ENCODE assay signal across 30 cellular contexts in the genomic region with DNA sequence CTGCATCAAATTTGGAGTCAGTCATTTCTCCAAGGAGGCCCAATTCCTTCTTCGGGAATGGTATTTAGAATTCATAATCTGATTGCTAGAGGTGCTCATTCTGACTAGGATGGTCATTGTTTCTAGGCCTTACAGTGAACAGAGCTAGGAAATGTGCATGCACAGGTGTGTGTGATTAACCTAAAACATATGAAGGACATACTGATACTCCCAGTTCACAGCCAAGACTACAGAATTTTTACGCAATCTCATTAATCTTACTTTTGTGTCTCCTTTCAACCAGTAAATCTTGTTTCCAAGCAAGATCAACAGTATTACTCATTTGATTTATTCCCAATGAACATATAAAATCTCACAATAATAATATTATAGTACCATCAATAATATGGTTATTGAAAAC. TPM values are rescaled to one million over a fixed set of nuclear protein-coding genes. Genes with fewer than 3 reads are reported as not detected.
"Had no signal": no experiment of that assay in that cellular context is flagged by ENCODE, and none has a peak within 500 bp of the region (broad histone marks: within the 10 kb centered on the region; RNA-seq: fewer than 3 reads in every experiment).

No MANE protein-coding gene starts in this region.

- H3K4me3 Mint-ChIP-seq: activated CD4-positive, alpha-beta memory T cell treated with anti-CD3 and anti-CD28 coated beads, Interleukin-2, amount 10 ng/mL, durations not matched to agents 7 days and 5 days; activated CD4-positive, alpha-beta T cell treated with anti-CD3 and anti-CD28 coated beads, Interleukin-2, amount 10 ng/mL, durations not matched to agents 7 days and 5 days; activated naive CD4-positive, alpha-beta T cell treated with anti-CD3 and anti-CD28 coated beads, Interleukin-2, amount 10 ng/mL, durations not matched to agents 7 days and 5 days; activated naive CD8-positive, alpha-beta T cell treated with anti-CD3 and anti-CD28 coated beads, Interleukin-2, amount 10 ng/mL, durations not matched to agents 7 days and 5 days; activated T-cell treated with anti-CD3 and anti-CD28 coated beads, Interleukin-2, amount 50 U/mL, for 24 hours; activated T-cell treated with anti-CD3 and anti-CD28 coated beads, Interleukin-2, amount 50 U/mL, for 72 hours; brain; central memory CD8-positive, alpha-beta T cell; effector memory CD8-positive, alpha-beta T cell; WTC11 had no signal

- H3K9me3 Mint-ChIP-seq: central memory CD8-positive, alpha-beta T cell; effector memory CD8-positive, alpha-beta T cell had no signal

- ATAC-seq: activated naive CD4-positive, alpha-beta T cell treated with anti-CD3 and anti-CD28 coated beads, Interleukin-2, amount 50 U/mL, for 72 hours; activated T-cell treated with anti-CD3 and anti-CD28 coated beads, Interleukin-2, amount 50 U/mL, for 72 hours; effector memory CD8-positive, alpha-beta T cell; gastroesophageal sphincter; heart right ventricle; WTC11 had no signal

- H3K27ac Mint-ChIP-seq: activated CD4-positive, alpha-beta memory T cell treated with anti-CD3 and anti-CD28 coated beads, Interleukin-2, amount 10 ng/mL, durations not matched to agents 7 days and 5 days; activated CD4-positive, alpha-beta T cell treated with anti-CD3 and anti-CD28 coated beads, Interleukin-2, amount 10 ng/mL, durations not matched to agents 7 days and 5 days; activated naive CD4-positive, alpha-beta T cell treated with anti-CD3 and anti-CD28 coated beads, Interleukin-2, amount 10 ng/mL, durations not matched to agents 7 days and 5 days; activated naive CD4-positive, alpha-beta T cell treated with anti-CD3 and anti-CD28 coated beads, Interleukin-2, amount 50 U/mL, for 72 hours; activated naive CD8-positive, alpha-beta T cell treated with anti-CD3 and anti-CD28 coated beads, Interleukin-2, amount 10 ng/mL, durations not matched to agents 7 days and 5 days; activated T-cell treated with anti-CD3 and anti-CD28 coated beads, Interleukin-2, amount 50 U/mL, for 24 hours; activated T-cell treated with anti-CD3 and anti-CD28 coated beads, Interleukin-2, amount 50 U/mL, for 72 hours; brain; effector memory CD8-positive, alpha-beta T cell; WTC11 had no signal

- H3K27me3 Mint-ChIP-seq: brain had no signal

- H3K9me3 ChIP-seq: ascending aorta, breast epithelium, esophagus muscularis mucosa, gastroesophageal sphincter had no signal

- H3K36me3 ChIP-seq: ascending aorta, breast epithelium, heart right ventricle had no signal

- DNase-seq: activated CD4-positive, alpha-beta memory T cell treated with anti-CD3 and anti-CD28 coated beads, Interleukin-2, amount 10 ng/mL, durations not matched to agents 7 days and 5 days; activated CD4-positive, alpha-beta T cell treated with anti-CD3 and anti-CD28 coated beads for 1 hour; activated CD4-positive, alpha-beta T cell treated with anti-CD3 and anti-CD28 coated beads for 4 hours; activated CD4-positive, alpha-beta T cell treated with anti-CD3 and anti-CD28 coated beads, Interleukin-2, amount 10 ng/mL, durations not matched to agents 7 days and 5 days; activated CD4-positive, alpha-beta T cell treated with anti-CD3 and anti-CD28 coated beads, Interleukin-2, amount 50 U/mL, for 4 hours; activated CD8-positive, alpha-beta memory T cell treated with anti-CD3 and anti-CD28 coated beads, Interleukin-2, amount 50 U/mL, for 48 hours; activated gamma-delta T cell; activated naive CD4-positive, alpha-beta T cell; activated naive CD4-positive, alpha-beta T cell treated with anti-CD3 and anti-CD28 coated beads, Interleukin-2, amount 10 ng/mL, durations not matched to agents 7 days and 5 days; activated naive CD8-positive, alpha-beta T cell treated with anti-CD3 and anti-CD28 coated beads, Interleukin-2, amount 10 ng/mL, durations not matched to agents 7 days and 5 days; activated T-cell treated with anti-CD3 and anti-CD28 coated beads for 4 hours; activated T-cell treated with anti-CD3 and anti-CD28 coated beads, Interleukin-2, amount 50 U/mL, for 24 hours; activated T-cell treated with anti-CD3 and anti-CD28 coated beads, Interleukin-2, amount 50 U/mL, for 72 hours; cortex of kidney; dermis blood vessel endothelial cell; effector CD4-positive, alpha-beta T cell; effector memory CD8-positive, alpha-beta T cell; foreskin melanocyte; heart right ventricle; T-helper 2 cell had no signal

- H3K27me3 ChIP-seq: ascending aorta, breast epithelium, esophagus muscularis mucosa, gastroesophageal sphincter, hepatocyte had no signal

- H3K4me3 ChIP-seq: ascending aorta, breast epithelium, esophagus muscularis mucosa, gastroesophageal sphincter, heart right ventricle, hepatocyte had no signal

- H3K27ac ChIP-seq: ascending aorta, breast epithelium, esophagus muscularis mucosa, gastroesophageal sphincter, heart right ventricle had no signal

- H3K4me1 ChIP-seq: ascending aorta, breast epithelium had no signal

- H3K4me1 Mint-ChIP-seq: activated CD4-positive, alpha-beta T cell treated with anti-CD3 and anti-CD28 coated beads, Interleukin-2, amount 10 ng/mL, durations not matched to agents 7 days and 5 days; activated naive CD4-positive, alpha-beta T cell treated with anti-CD3 and anti-CD28 coated beads, Interleukin-2, amount 10 ng/mL, durations not matched to agents 7 days and 5 days; activated naive CD8-positive, alpha-beta T cell treated with anti-CD3 and anti-CD28 coated beads, Interleukin-2, amount 10 ng/mL, durations not matched to agents 7 days and 5 days had no signal

- H3K36me3 Mint-ChIP-seq: activated naive CD4-positive, alpha-beta T cell treated with anti-CD3 and anti-CD28 coated beads, Interleukin-2, amount 10 ng/mL, durations not matched to agents 7 days and 5 days; activated naive CD4-positive, alpha-beta T cell treated with anti-CD3 and anti-CD28 coated beads, Interleukin-2, amount 50 U/mL, for 72 hours; activated naive CD8-positive, alpha-beta T cell treated with anti-CD3 and anti-CD28 coated beads, Interleukin-2, amount 10 ng/mL, durations not matched to agents 7 days and 5 days had no signal

RNA-seq across cellular contexts. Expression of a gene that starts 47.1 kb away (rescaled TPM):
- total RNA-seq: endothelial cell of umbilical vein had no signal
- polyA plus RNA-seq: endothelial cell of umbilical vein had no signal
